In the genomic region with DNA sequence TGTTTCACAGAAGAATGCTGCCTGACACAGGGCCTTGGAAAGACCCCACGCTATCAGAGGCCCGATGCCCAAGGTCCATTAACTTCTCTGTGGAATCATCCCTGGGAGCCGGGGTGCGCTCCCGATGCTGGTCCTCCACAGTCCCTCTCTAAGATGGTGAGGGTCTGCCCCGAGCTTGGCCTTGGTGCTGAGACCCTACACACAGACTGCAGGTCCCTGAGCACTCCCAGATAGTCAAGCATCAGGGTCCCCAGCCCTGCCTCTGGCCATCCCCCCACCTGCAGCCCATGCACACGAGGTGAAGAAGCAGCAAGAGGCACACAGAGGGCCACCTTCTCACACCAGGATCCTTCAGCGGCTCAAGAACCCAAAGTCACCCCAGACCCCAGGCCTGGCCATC, we compare ENCODE assay signal across 23 cellular contexts.
"Had no signal": no experiment of that assay in that cellular context is flagged by ENCODE, and none has a peak within 500 bp of the region (broad histone marks: within the 10 kb centered on the region; RNA-seq: fewer than 3 reads in every experiment).

No MANE protein-coding gene starts in this region.

- DNase-seq: IMR-90, Karpas-422, KG1, MG63, NCI-H1092, NCI-H1105 treated with DMSO at 0.1 percent for 48 hours, NCI-H1417 treated with DMSO at 0.1 percent for 48 hours, NCI-H146, NCI-H1694 treated with DMSO at 0.1 percent for 48 hours, NCI-H2029, NCI-H2081 treated with DMSO at 0.1 percent for 48 hours, NCI-H2171, NCI-H226, NCI-H446, NCI-H510A, NCI-H524 treated with DMSO at 0.1 percent for 48 hours, NCI-H69, NCI-H774, PC-9, RPMI8226, SHP77 had no signal

- H2AFZ ChIP-seq: PC-9 had no signal

- H3K27me3 ChIP-seq: MG63 had no signal

- H3K4me3 ChIP-seq: MG63, PC-9 had no signal

- H3K27ac ChIP-seq: PC-9 had no signal

- FAIRE-seq: RCC 7860 had no signal

- H3K4me2 ChIP-seq: PC-9 had no signal

- H3K9me3 ChIP-seq: MG63 had no signal

- ATAC-seq: SK-N-SH treated with all-trans-retinoic acid at 6 μM for 48 hours had no signal

- H3K36me3 ChIP-seq: MG63 had no signal
